ENCODE assay signal across 9 cellular contexts in genomic region chr3:125915427-125915787, GRCh38. TPM values are rescaled to one million over a fixed set of nuclear protein-coding genes. Genes with fewer than 3 reads are reported as not detected.
A peak's percentile ranks its signal among the peaks of the same experiment; 100 is the strongest.
DNase-seq lines count a peak whose midpoint lies in the region; ATAC-seq and TF ChIP-seq lines count a peak whose summit lies in the region.
"Not testable (repeated sequence)": the region's sequence is repeated elsewhere in the genome, so short reads cannot be mapped to it uniquely, and the experiment has no call there.
"Had no signal": no experiment of that assay in that cellular context is flagged by ENCODE, and none has a peak within 500 bp of the region (broad histone marks: within the 10 kb centered on the region; RNA-seq: fewer than 3 reads in every experiment).

No MANE protein-coding gene starts in this region.

- H3K27ac Mint-ChIP-seq in HFFc6 = peak overlapping the region; percentile 99
- H3K27ac Mint-ChIP-seq in activated naive CD4-positive, alpha-beta T cell treated with anti-CD3 and anti-CD28 coated beads, Interleukin-2, amount 50 U/mL, for 72 hours = peak overlapping the region; percentile 87 to 88
- H3K27ac Mint-ChIP-seq in naive B cell = peak overlapping the region; percentile 93 to 99 (median 98)

- not testable (repeated sequence) for DNase-seq in BE2C; HFFc6; RWPE1 (ENCODE audit: low spot score); activated naive CD4-positive, alpha-beta T cell treated with anti-CD3 and anti-CD28 coated beads, Interleukin-2, amount 50 U/mL, for 72 hours (ENCODE audit: low spot score in 2 of 2); iPS DF 6.9 (ENCODE audit: low read depth, low spot score); naive B cell
- DNase-seq in spleen = peak; percentile 94

- POLR2A ChIA-PET in RWPE1 (lab: Yijun Ruan, JAX; ENCODE audit: low non-redundant PET) = not testable (repeated sequence)

- not testable (repeated sequence) for H3K27me3 Mint-ChIP-seq in HFFc6 (ENCODE audit: insufficient read depth); naive B cell

- not testable (repeated sequence) for TF ChIP-seq POLR2A in spleen (IDR thresholded peaks at IDR 0.05)

- H3K27ac ChIP-seq in RWPE1 (peak overlapping the region; percentile 86), spleen (peak overlapping the region; percentile 72 to 92 (median 88))
- not testable (repeated sequence) for H3K27ac ChIP-seq in ectodermal cell (ENCODE audit: insufficient read depth, low read depth, low read length, poor library complexity, severe bottlenecking); iPS DF 6.9 (ENCODE audit: low read length)

- WGBS in ectodermal cell, 2 experiments = 0 to 1% methylated on average over 30 of the region's 30 CpGs
- no CpG with 5 or more reads among the region's 30 CpGs for WGBS in iPS DF 6.9 (ENCODE audit: insufficient coverage, insufficient read length)
- 0 to 4% (median 0%) methylated on average over 14 to 30 of the region's 30 CpGs for WGBS in spleen, 5 donors

- intact Hi-C loops in spleen (cut with DNase I; ENCODE audit: low total_unique reads) = not testable (repeated sequence)

- H3K4me1 Mint-ChIP-seq in HFFc6 (ENCODE audit: low read depth) = peaks cover 51% of the 10 kb centered on the region
- peaks cover 6 to 17% (median 10%) of the 10 kb centered on the region in 3 donors for H3K4me1 Mint-ChIP-seq in naive B cell

- H3K4me1 ChIP-seq in BE2C; ectodermal cell (ENCODE audit: control insufficient read depth, insufficient read depth, low read length); iPS DF 6.9 (ENCODE audit: control insufficient read depth, insufficient read depth, low read length): not testable (repeated sequence)
- peaks cover 0 to 22% (median 12%) of the 10 kb centered on the region in 6 donors for H3K4me1 ChIP-seq in spleen

- peaks cover 20% of the 10 kb centered on the region for H3K36me3 Mint-ChIP-seq in HFFc6 (ENCODE audit: low read depth)
- H3K36me3 Mint-ChIP-seq in activated naive CD4-positive, alpha-beta T cell treated with anti-CD3 and anti-CD28 coated beads, Interleukin-2, amount 50 U/mL, for 72 hours; naive B cell: not testable (repeated sequence)

- not testable (repeated sequence) for H3K9me3 Mint-ChIP-seq in HFFc6; activated naive CD4-positive, alpha-beta T cell treated with anti-CD3 and anti-CD28 coated beads, Interleukin-2, amount 50 U/mL, for 72 hours; naive B cell

- H3K36me3 ChIP-seq in BE2C; ectodermal cell (ENCODE audit: control insufficient read depth, insufficient read depth, low read length); iPS DF 6.9 (ENCODE audit: control insufficient read depth, insufficient read depth, low read length); spleen: not testable (repeated sequence)

- CTCF ChIA-PET in RWPE1 (lab: Yijun Ruan, JAX) = not testable (repeated sequence)

- TF ChIP-seq CTCF in BE2C (IDR thresholded peaks at IDR 0.05; ENCODE audit: low read depth, low read length); HFFc6 (IDR thresholded peaks at IDR 0.05); RWPE1 (conservative IDR thresholded peaks at IDR 0.05; ENCODE audit: low read depth); spleen (IDR thresholded peaks at IDR 0.05 in 8 of 11, conservative IDR thresholded peaks at IDR 0.05 in 3 of 11): not testable (repeated sequence)

- not testable (repeated sequence) for H3K9me3 ChIP-seq in BE2C; ectodermal cell (ENCODE audit: control insufficient read depth, low read length); iPS DF 6.9 (ENCODE audit: control insufficient read depth, insufficient read depth, low read length); spleen

- H3K27me3 ChIP-seq in BE2C; ectodermal cell (ENCODE audit: control insufficient read depth, insufficient read depth, low read length, poor library complexity, severe bottlenecking); iPS DF 6.9 (ENCODE audit: control insufficient read depth, insufficient read depth, low read length); spleen (replicated peaks in 1 of 7): not testable (repeated sequence)

- ATAC-seq in activated naive CD4-positive, alpha-beta T cell treated with anti-CD3 and anti-CD28 coated beads, Interleukin-2, amount 50 U/mL, for 72 hours; naive B cell (ENCODE audit: low read depth in 2 of 2): not testable (repeated sequence)

- H3K4me3 Mint-ChIP-seq in HFFc6 (peak overlapping the region; percentile 93), naive B cell (peak overlapping the region; percentile 84 to 97 (median 93))

- H3K4me3 ChIP-seq in BE2C (ENCODE audit: low read depth, low read length) = peak overlapping the region; percentile 63
- H3K4me3 ChIP-seq in ectodermal cell (ENCODE audit: insufficient read depth, low read depth, low read length) = peak overlapping the region; percentile 38
- peak overlapping the region; percentile 17; the same call in 1 of the 2 replicates for H3K4me3 ChIP-seq in iPS DF 6.9 (ENCODE audit: low read length)
- H3K4me3 ChIP-seq in spleen = peak overlapping the region; percentile 45 to 95 (median 70)

RNA-seq across cellular contexts. Expression of gene ROPN1B, which starts 53.6 kb away (rescaled TPM):
- polyA plus RNA-seq in BE2C (2012; ENCODE audit: insufficient read depth, insufficient read length, low read depth) = not detected
- not detected for total RNA-seq in HFFc6 (2021; fragmentation: NEBNext Ultra II Directional; extraction: Animal tissue kit (Norgen Biotek cat#: 25700))
- not detected for total RNA-seq in activated naive CD4-positive, alpha-beta T cell treated with anti-CD3 and anti-CD28 coated beads, Interleukin-2, amount 50 U/mL, for 72 hours
- polyA plus RNA-seq in ectodermal cell (2013, experiment 1 of 4) = not detected
- not detected for polyA plus RNA-seq in ectodermal cell (2013, experiment 2 of 4)
- polyA plus RNA-seq in ectodermal cell (2013, experiment 3 of 4) = not detected
- not detected for polyA plus RNA-seq in ectodermal cell (2013, experiment 4 of 4)
- under 1 TPM in 1 of 6 donors, not detected in 5; 0.19 TPM for polyA plus RNA-seq in naive B cell (ENCODE audit: low read depth in 6 of 6)
- not detected for total RNA-seq in spleen
- not detected for polyA plus RNA-seq in spleen
- total RNA-seq: renal cortical epithelial cell had no signal

Comparison
In these comparisons a context has a peak if more than half of its experiments do, and no peak if none do; other contexts are left out.
1. H3K4me3 ChIP-seq: peak in every context shown above with its lines; median percentile 70 in spleen; 63 in BE2C; 38 in ectodermal cell; 17 in iPS DF 6.9.